In genomic region chr12:60926256-60926655, GRCh38 we compare ENCODE assay signal across 23 cellular contexts.
"Had no signal": no experiment of that assay in that cellular context is flagged by ENCODE, and none has a peak within 500 bp of the region (broad histone marks: within the 10 kb centered on the region; RNA-seq: fewer than 3 reads in every experiment).

No MANE protein-coding gene starts in this region.

- H3K36me3 ChIP-seq: esophagus squamous epithelium, heart right ventricle, left lung, right atrium auricular region, stomach, thyroid gland, vagina had no signal

- H3K27ac ChIP-seq: esophagus squamous epithelium, heart right ventricle, left lung, parathyroid adenoma, right atrium auricular region, stomach, thyroid gland, vagina had no signal

- ATAC-seq: effector memory CD8-positive, alpha-beta T cell; heart right ventricle; left cardiac atrium; left lung; mucosa of descending colon; natural killer cell treated with Interleukin-12 subunit alpha and Interleukin-12 subunit beta and Interleukin-15 and Interleukin-18, amount 100 ng/mL, for 72 hours; sciatic nerve; stimulated activated effector memory CD8-positive, alpha-beta T cell treated with anti-CD3 and anti-CD28 coated beads, Interleukin-12 subunit alpha, Interleukin-12 subunit beta, amount 100 ng/mL, for 72 hours had no signal

- H3K4me3 ChIP-seq: esophagus squamous epithelium, heart right ventricle, left lung, mucosa of descending colon, right atrium auricular region, stomach, thyroid gland, vagina had no signal

- H3K9me3 ChIP-seq: esophagus squamous epithelium, left lung, right atrium auricular region, thyroid gland, vagina had no signal

- H3K4me1 ChIP-seq: esophagus squamous epithelium, heart right ventricle, left lung, parathyroid adenoma, right atrium auricular region, stomach, thyroid gland, vagina had no signal

- H3K27me3 ChIP-seq: esophagus squamous epithelium, heart right ventricle, left lung, right atrium auricular region, stomach, thyroid gland, vagina had no signal

- DNase-seq: effector memory CD8-positive, alpha-beta T cell; esophagus squamous epithelium; foreskin melanocyte; glutamatergic neuron; heart right ventricle; hippocampal formation; left cardiac atrium; left lung; mesenchymal stem cell; mucosa of descending colon; naive B cell; stimulated activated CD4-positive, alpha-beta T cell treated with anti-CD3 and anti-CD28 coated beads, Interleukin-2, amount 100 ng/mL, for 24 hours; stimulated activated CD4-positive, alpha-beta T cell treated with anti-CD3 and anti-CD28 coated beads, Interleukin-4, amount 100 ng/mL, for 24 hours; stimulated activated naive CD4-positive, alpha-beta T cell treated with Interleukin-2 at 50 U/mL for 16 hours; stomach; thyroid gland; trophoblast cell had no signal
